18 cellular contexts compared by ENCODE assay signal in the genomic region with DNA sequence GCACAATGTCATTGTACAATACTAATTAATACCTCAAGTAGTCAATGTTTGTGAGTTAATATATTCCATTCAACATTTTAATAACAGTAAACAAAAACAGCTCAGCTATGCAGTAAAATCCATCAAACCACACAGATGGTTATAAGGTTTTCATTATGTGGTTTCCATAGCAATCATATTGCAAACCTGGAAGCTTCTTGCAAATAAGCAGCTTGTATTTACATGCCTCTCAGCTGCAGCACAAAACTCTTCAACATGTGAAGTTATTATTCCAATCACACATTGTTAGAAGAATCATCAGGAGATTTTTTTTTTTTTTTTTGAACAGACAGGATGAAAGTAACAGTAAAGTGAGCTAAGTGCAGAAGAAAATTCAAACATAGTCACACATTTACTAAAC.
"Had no signal": no experiment of that assay in that cellular context is flagged by ENCODE, and none has a peak within 500 bp of the region (broad histone marks: within the 10 kb centered on the region; RNA-seq: fewer than 3 reads in every experiment).

No MANE protein-coding gene starts in this region.

- H3K9me3 ChIP-seq: esophagus squamous epithelium, psoas muscle, right lobe of liver, suprapubic skin had no signal

- DNase-seq: activated CD4-positive, CD25-positive, alpha-beta regulatory T cell treated with anti-CD3 and anti-CD28 coated beads, Interleukin-2, amount 50 U/mL, for 72 hours; activated naive CD4-positive, alpha-beta T cell; activated naive CD8-positive, alpha-beta T cell treated with anti-CD3 and anti-CD28 coated beads, Interleukin-2, amount 10 ng/mL, durations not matched to agents 7 days and 5 days; activated T-cell treated with anti-CD3 and anti-CD28 coated beads for 4 hours; anterior cingulate cortex; brain microvascular endothelial cell; cortex of kidney; effector CD4-positive, alpha-beta T cell; esophagus squamous epithelium; head of caudate nucleus; midbrain; psoas muscle; right lobe of liver; trophoblast cell had no signal

- FAIRE-seq: endothelial cell of umbilical vein, frontal cortex had no signal

- H3K36me3 ChIP-seq: brain microvascular endothelial cell, esophagus squamous epithelium, right lobe of liver, suprapubic skin had no signal

- H3K4me1 ChIP-seq: psoas muscle, suprapubic skin had no signal

- H3K27ac ChIP-seq: brain microvascular endothelial cell, esophagus squamous epithelium, psoas muscle, right lobe of liver, suprapubic skin had no signal

- H3K4me3 ChIP-seq: esophagus squamous epithelium, psoas muscle, right lobe of liver, smooth muscle cell, suprapubic skin had no signal

- H3K27me3 ChIP-seq: brain microvascular endothelial cell, esophagus squamous epithelium, right lobe of liver, suprapubic skin had no signal
